8 cellular contexts compared by ENCODE assay signal in genomic region chr4:61200991-61201526, GRCh38. TPM values are rescaled to one million over a fixed set of nuclear protein-coding genes. Genes with fewer than 3 reads are reported as not detected.
DNase-seq lines count a peak whose midpoint lies in the region; ATAC-seq and TF ChIP-seq lines count a peak whose summit lies in the region.

No MANE protein-coding gene starts in this region.

- peaks cover 56% of the 10 kb centered on the region for H3K27me3 ChIP-seq in RWPE2 (ENCODE audit: insufficient read depth, poor library complexity, severe bottlenecking)
- peaks cover 43% of the 10 kb centered on the region for H3K27me3 ChIP-seq in gastroesophageal sphincter

- H3K4me3 ChIP-seq in RWPE2 (ENCODE audit: severe bottlenecking) (peak overlapping the region; percentile 43), gastroesophageal sphincter (peak overlapping the region; percentile 49 to 64)

- no peaks in the 10 kb centered on the region for H3K36me3 Mint-ChIP-seq in activated naive CD4-positive, alpha-beta T cell treated with anti-CD3 and anti-CD28 coated beads for 36 hours (ENCODE audit: low read depth)

- H3K27ac Mint-ChIP-seq in activated naive CD4-positive, alpha-beta T cell treated with anti-CD3 and anti-CD28 coated beads for 36 hours: no peak overlapping the region

- no peak for TF ChIP-seq EP300 in gastroesophageal sphincter (IDR thresholded peaks at IDR 0.05)

- intact Hi-C loops in activated naive CD4-positive, alpha-beta T cell treated with anti-CD3 and anti-CD28 coated beads for 36 hours (cut with micrococcal nuclease): no loop called here

- H3K9me3 ChIP-seq in RWPE2 (ENCODE audit: severe bottlenecking): no peaks in the 10 kb centered on the region
- no peaks in the 10 kb centered on the region for H3K9me3 ChIP-seq in gastroesophageal sphincter

- peaks cover 54% of the 10 kb centered on the region for H3K27me3 Mint-ChIP-seq in activated naive CD4-positive, alpha-beta T cell treated with anti-CD3 and anti-CD28 coated beads for 36 hours (ENCODE audit: low read depth)

- no peak for TF ChIP-seq POLR2A in gastroesophageal sphincter (IDR thresholded peaks at IDR 0.05)

- peaks cover 4% of the 10 kb centered on the region for H3K4me1 Mint-ChIP-seq in activated naive CD4-positive, alpha-beta T cell treated with anti-CD3 and anti-CD28 coated beads for 36 hours (ENCODE audit: low read depth)

- peaks cover 10% of the 10 kb centered on the region for H3K4me1 ChIP-seq in RWPE2 (ENCODE audit: insufficient read depth, poor library complexity, severe bottlenecking)
- peaks cover 0 to 35% (median 12%) of the 10 kb centered on the region in 3 donors for H3K4me1 ChIP-seq in gastroesophageal sphincter

- H3K27ac ChIP-seq in RWPE2 (ENCODE audit: poor library complexity, severe bottlenecking) (no peak overlapping the region), gastroesophageal sphincter (peak overlapping the region in 2 of 4 donors; percentile 44 to 58)

- no peaks in the 10 kb centered on the region for H3K9me3 Mint-ChIP-seq in activated naive CD4-positive, alpha-beta T cell treated with anti-CD3 and anti-CD28 coated beads for 36 hours

- no peaks in the 10 kb centered on the region for H3K36me3 ChIP-seq in RWPE2 (ENCODE audit: low read depth)
- H3K36me3 ChIP-seq in gastroesophageal sphincter: no peaks in the 10 kb centered on the region

- ATAC-seq in RWPE2 (ENCODE audit: low read depth): peak; percentile 33; the same call in 2 of the 3 replicates
- ATAC-seq in gastroesophageal sphincter: no peak

- DNase-seq in GM03348 (ENCODE audit: low spot score): peak; percentile 37
- no peak for DNase-seq in RWPE2 (ENCODE audit: low spot score)
- peak; percentile 45 for DNase-seq in occipital lobe (lab: John Stamatoyannopoulos, UW)
- DNase-seq in SW480 (ENCODE audit: low spot score): no peak
- no peak for DNase-seq in activated naive CD4-positive, alpha-beta T cell treated with anti-CD3 and anti-CD28 coated beads for 36 hours
- DNase-seq in AML-193 (lab: John Stamatoyannopoulos, UW): no peak
- no peak for DNase-seq in stimulated activated naive CD4-positive, alpha-beta T cell treated with Interleukin-2 at 50 U/mL for 16 hours (lab: John Stamatoyannopoulos, UW)

- CTCF ChIA-PET in activated naive CD4-positive, alpha-beta T cell treated with anti-CD3 and anti-CD28 coated beads for 36 hours (lab: Charles Lee): no interaction called here

- 1 to 2% methylated on average over 7 to 15 of the region's 31 CpGs for WGBS in gastroesophageal sphincter (ENCODE audit: low coverage in 1 of 2), 2 donors

- TF ChIP-seq CTCF in RWPE2 (IDR thresholded peaks at IDR 0.05; ENCODE audit: poor library complexity, severe bottlenecking): no peak
- no peak for TF ChIP-seq CTCF in gastroesophageal sphincter (IDR thresholded peaks at IDR 0.05)

- no peak overlapping the region for H3K4me3 Mint-ChIP-seq in activated naive CD4-positive, alpha-beta T cell treated with anti-CD3 and anti-CD28 coated beads for 36 hours

RNA-seq across cellular contexts. Expression of gene ADGRL3, which starts 0.9 kb away (rescaled TPM):
- total RNA-seq in gastroesophageal sphincter (10 to 100 TPM in 1 of 4 donors, 1 to 10 TPM in 3; 6.1 to 26.0 (median 7.3) TPM), occipital lobe (306 TPM)
- total RNA-seq in activated naive CD4-positive, alpha-beta T cell treated with anti-CD3 and anti-CD28 coated beads for 36 hours: not detected

Comparison
In these comparisons a context has a peak if more than half of its experiments do, and no peak if none do; other contexts are left out.
1. DNase-seq: peak in GM03348 (single experiment) and occipital lobe (single experiment); none in RWPE2 (single experiment), SW480 (single experiment), activated naive CD4-positive, alpha-beta T cell treated with anti-CD3 and anti-CD28 coated beads for 36 hours (single experiment), AML-193 (0 of 2) and stimulated activated naive CD4-positive, alpha-beta T cell treated with Interleukin-2 at 50 U/mL for 16 hours (single experiment).
2. RNA of gene ADGRL3, which starts 0.9 kb away (total RNA-seq): 306 TPM in occipital lobe (single experiment); 6.1 to 26.0 TPM in gastroesophageal sphincter and not detected in activated naive CD4-positive, alpha-beta T cell treated with anti-CD3 and anti-CD28 coated beads for 36 hours; every median in the first group is over 10 times any median in the second.